In genomic region chr20:49633023-49633422, GRCh38 we compare ENCODE assay signal across 13 cellular contexts.
DNase-seq lines count a peak whose midpoint lies in the region; ATAC-seq and TF ChIP-seq lines count a peak whose summit lies in the region.
"Had no signal": no experiment of that assay in that cellular context is flagged by ENCODE, and none has a peak within 500 bp of the region (broad histone marks: within the 10 kb centered on the region; RNA-seq: fewer than 3 reads in every experiment).

No MANE protein-coding gene starts in this region.

- peaks cover 2% of the 10 kb centered on the region; the same call in 2 of the 3 replicates for H3K9me3 Mint-ChIP-seq in GM23338
- no peaks in the 10 kb centered on the region for H3K9me3 Mint-ChIP-seq in activated naive CD8-positive, alpha-beta T cell treated with anti-CD3 and anti-CD28 coated beads, Interleukin-2, amount 50 U/mL, for 24 hours

- no peak for TF ChIP-seq CTCF in GM23338 (conservative IDR thresholded peaks at IDR 0.05; ENCODE audit: low read depth in 2 of 2)
- no peak for TF ChIP-seq CTCF in SU-DHL-6 (IDR thresholded peaks at IDR 0.05; ENCODE audit: insufficient read depth, low read length, poor library complexity, severe bottlenecking)

- no peak overlapping the region for H3K27ac Mint-ChIP-seq in GM23338
- H3K27ac Mint-ChIP-seq in activated naive CD8-positive, alpha-beta T cell treated with anti-CD3 and anti-CD28 coated beads, Interleukin-2, amount 50 U/mL, for 24 hours, result no peak overlapping the region
- H3K27ac Mint-ChIP-seq: B cell; CD8-positive, alpha-beta T cell had no signal

- peaks cover 54% of the 10 kb centered on the region for H3K36me3 Mint-ChIP-seq in GM23338 (ENCODE audit: low read depth)
- peaks cover 33% of the 10 kb centered on the region for H3K36me3 Mint-ChIP-seq in activated naive CD8-positive, alpha-beta T cell treated with anti-CD3 and anti-CD28 coated beads, Interleukin-2, amount 50 U/mL, for 24 hours (ENCODE audit: low read depth)

- H3K4me1 ChIP-seq in BLaER1, result peaks cover 92% of the 10 kb centered on the region
- H3K4me1 ChIP-seq in GM23338 (ENCODE audit: insufficient read depth), result peaks cover 29% of the 10 kb centered on the region
- H3K4me1 ChIP-seq in iPS-20b (ENCODE audit: insufficient read depth, low read length), result peaks cover 24% of the 10 kb centered on the region; the same call in 1 of the 2 replicates

- H3K9me2 ChIP-seq in GM23338 (ENCODE audit: insufficient read depth) (no peaks in the 10 kb centered on the region), SU-DHL-6 (replicated peaks; ENCODE audit: insufficient read depth, low read length) (no peaks in the 10 kb centered on the region)

- H3K9ac ChIP-seq in BLaER1 (no peak overlapping the region), SU-DHL-6 (ENCODE audit: low read length) (peak overlapping the region; percentile 51), iPS-20b (ENCODE audit: low read depth, low read length) (peak overlapping the region; percentile 38; the same call in 1 of the 2 replicates)

- no peak for ATAC-seq in GM23338
- ATAC-seq in activated naive CD8-positive, alpha-beta T cell treated with anti-CD3 and anti-CD28 coated beads, Interleukin-2, amount 50 U/mL, for 24 hours, result no peak
- no peak for ATAC-seq in HG03442 (IDR thresholded peaks at IDR 0.05; ENCODE audit: unreplicated experiment)
- ATAC-seq: CD8-positive, alpha-beta T cell had no signal

- H3K27me3 Mint-ChIP-seq in GM23338 (ENCODE audit: insufficient read depth, low read depth, poor library complexity), result peaks cover 32% of the 10 kb centered on the region
- H3K27me3 Mint-ChIP-seq in activated naive CD8-positive, alpha-beta T cell treated with anti-CD3 and anti-CD28 coated beads, Interleukin-2, amount 50 U/mL, for 24 hours, result no peaks in the 10 kb centered on the region
- H3K27me3 Mint-ChIP-seq: B cell had no signal

- H3K27me3 ChIP-seq in BLaER1, result no peaks in the 10 kb centered on the region
- no peaks in the 10 kb centered on the region for H3K27me3 ChIP-seq in GM23338 (ENCODE audit: insufficient read depth)
- no peaks in the 10 kb centered on the region for H3K27me3 ChIP-seq in SU-DHL-6 (ENCODE audit: low read length)
- H3K27me3 ChIP-seq in iPS-20b (ENCODE audit: insufficient read depth, low read length), result no peaks in the 10 kb centered on the region

- H3K36me3 ChIP-seq in BLaER1 (peaks cover 7% of the 10 kb centered on the region; the same call in 1 of the 2 replicates), GM23338 (ENCODE audit: insufficient read depth) (peaks cover 27% of the 10 kb centered on the region), SU-DHL-6 (ENCODE audit: low read length) (peaks cover 26% of the 10 kb centered on the region), iPS-20b (ENCODE audit: insufficient read depth, low read depth, low read length) (peaks cover 53% of the 10 kb centered on the region)

- no peak overlapping the region for H2AFZ ChIP-seq in GM23338
- no peak overlapping the region for H2AFZ ChIP-seq in SU-DHL-6 (ENCODE audit: low read depth, low read length, severe bottlenecking)

- H3F3A ChIP-seq in GM23338 (replicated peaks; ENCODE audit: low read depth) (peaks cover 15% of the 10 kb centered on the region), SU-DHL-6 (ENCODE audit: insufficient read depth) (peaks cover 92% of the 10 kb centered on the region)

- DNase-seq in GM23338 (ENCODE audit: low spot score) (no peak), midbrain (lab: John Stamatoyannopoulos, UW) (no peak), cerebellar nuclear complex (lab: John Stamatoyannopoulos, UW) (no peak)
- no peak for DNase-seq in activated naive CD8-positive, alpha-beta T cell treated with anti-CD3 and anti-CD28 coated beads, Interleukin-2, amount 50 U/mL, for 24 hours
- DNase-seq: CD8-positive, alpha-beta T cell; HCEC 1CT had no signal

- peaks cover 9% of the 10 kb centered on the region for H3K9me3 ChIP-seq in BLaER1
- peaks cover 8% of the 10 kb centered on the region; the same call in 1 of the 2 replicates for H3K9me3 ChIP-seq in SU-DHL-6 (ENCODE audit: insufficient read depth, low read length)
- H3K9me3 ChIP-seq in iPS-20b (ENCODE audit: insufficient read depth, low read depth, low read length), result no peaks in the 10 kb centered on the region

- peaks cover 47% of the 10 kb centered on the region for H3K4me1 Mint-ChIP-seq in GM23338
- H3K4me1 Mint-ChIP-seq in activated naive CD8-positive, alpha-beta T cell treated with anti-CD3 and anti-CD28 coated beads, Interleukin-2, amount 50 U/mL, for 24 hours, result peaks cover 11% of the 10 kb centered on the region
- H3K4me1 Mint-ChIP-seq: CD14-positive monocyte had no signal

- H3K4me2 ChIP-seq in BLaER1 (peak overlapping the region; percentile 93), GM23338 (peak overlapping the region; percentile 49; the same call in 1 of the 2 replicates), SU-DHL-6 (ENCODE audit: low read depth, low read length, poor library complexity, severe bottlenecking) (peak overlapping the region; percentile 64)

- H3K79me2 ChIP-seq in GM23338 (replicated peaks; ENCODE audit: insufficient read depth) (peaks cover 7% of the 10 kb centered on the region), SU-DHL-6 (ENCODE audit: insufficient read depth, low read length) (no peaks in the 10 kb centered on the region; the same call in 1 of the 2 replicates)

- H3K4me3 Mint-ChIP-seq in GM23338, result no peak overlapping the region
- no peak overlapping the region for H3K4me3 Mint-ChIP-seq in activated naive CD8-positive, alpha-beta T cell treated with anti-CD3 and anti-CD28 coated beads, Interleukin-2, amount 50 U/mL, for 24 hours
- H3K4me3 Mint-ChIP-seq: B cell; CD14-positive monocyte; CD8-positive, alpha-beta T cell had no signal

- H3K4me3 ChIP-seq in BLaER1, result no peak overlapping the region
- H3K4me3 ChIP-seq in GM23338, result no peak overlapping the region
- H3K4me3 ChIP-seq in SU-DHL-6 (ENCODE audit: insufficient read depth, low read length, poor library complexity, severe bottlenecking), result peak overlapping the region; percentile 3
- H3K4me3 ChIP-seq in iPS-20b (ENCODE audit: low read length), result no peak overlapping the region

- H4K20me1 ChIP-seq in BLaER1 (peaks cover 28% of the 10 kb centered on the region), GM23338 (replicated peaks; ENCODE audit: insufficient read depth) (peaks cover 9% of the 10 kb centered on the region; the same call in 1 of the 2 replicates), SU-DHL-6 (ENCODE audit: low read depth, low read length) (no peaks in the 10 kb centered on the region)

- H3K27ac ChIP-seq in BLaER1 (no peak overlapping the region), GM23338 (ENCODE audit: low read depth) (0 out of 2 replicates have a peak overlapping the region, but pooled peaks have one; percentile 76), SU-DHL-6 (ENCODE audit: low read depth, low read length) (peak overlapping the region; percentile 97), iPS-20b (ENCODE audit: low read length) (no peak overlapping the region)
- H3K27ac ChIP-seq: HL-60 had no signal

TF ChIP-seq in GM23338, 12 proteins besides CTCF, POLR2A, EP300 and RAD21:
- TF ChIP-seq STAT1 (IDR thresholded peaks at IDR 0.05; ENCODE audit: unreplicated experiment) (no peak), EZH2 (IDR thresholded peaks at IDR 0.05; ENCODE audit: low read depth, unreplicated experiment) (no peak), NANOG (IDR thresholded peaks at IDR 0.05; ENCODE audit: borderline replicate concordance) (no peak)

Comparison
In these comparisons a context has a peak if more than half of its experiments do, and no peak if none do; other contexts are left out.
1. H3K27ac ChIP-seq: peak in GM23338 (single experiment) and SU-DHL-6 (single experiment); none in BLaER1 (single experiment) and iPS-20b (single experiment).
2. Peak in every context shown above with its lines, with median percentiles within 50 percentile points of each other: H3K4me2 ChIP-seq.